ENCODE assay signal across 8 cellular contexts in genomic region chr17:64599187-64599676, GRCh38.
DNase-seq lines count a peak whose midpoint lies in the region; ATAC-seq and TF ChIP-seq lines count a peak whose summit lies in the region.

No MANE protein-coding gene starts in this region.

- TF ChIP-seq CTCF in choroid plexus epithelial cell (conservative IDR thresholded peaks at IDR 0.05; ENCODE audit: low read depth, low read length) = no peak

- ATAC-seq in GM18517 (IDR thresholded peaks at IDR 0.05; ENCODE audit: unreplicated experiment) = peak; percentile 86
- peak; percentile 90 for ATAC-seq in HG02943 (IDR thresholded peaks at IDR 0.05; ENCODE audit: low read depth, unreplicated experiment)

- H3K4me3 ChIP-seq in choroid plexus epithelial cell (ENCODE audit: low read depth, low read length) = no peak overlapping the region

- DNase-seq in UCSD-AML1 (lab: John Stamatoyannopoulos, UW; ENCODE audit: unreplicated experiment) = peak; percentile 48
- peak; percentile 28 for DNase-seq in choroid plexus epithelial cell (ENCODE audit: low read depth)
- peak; percentile 14 to 30 for DNase-seq in stimulated activated CD8-positive, alpha-beta memory T cell treated with anti-CD3 and anti-CD28 coated beads, Interleukin-2, amount 100 ng/mL, for 1 hour (ENCODE audit: low read depth in 2 of 2)
- no peak for DNase-seq in inferior parietal cortex (ENCODE audit: extremely low spot score)
- DNase-seq in caudate nucleus (lab: John Stamatoyannopoulos, UW) = no peak
- DNase-seq in NCI-H345 (lab: John Stamatoyannopoulos, UW) = no peak

- no peak overlapping the region for H3K27ac ChIP-seq in caudate nucleus (ENCODE audit: low read depth, low read length)

Comparison
In these comparisons a context has a peak if more than half of its experiments do, and no peak if none do; other contexts are left out.
1. DNase-seq: peak in UCSD-AML1 (single experiment), choroid plexus epithelial cell (single experiment) and stimulated activated CD8-positive, alpha-beta memory T cell treated with anti-CD3 and anti-CD28 coated beads, Interleukin-2, amount 100 ng/mL, for 1 hour (2 of 2); none in inferior parietal cortex (single experiment), caudate nucleus (0 of 61) and NCI-H345 (single experiment).